In the genomic region with DNA sequence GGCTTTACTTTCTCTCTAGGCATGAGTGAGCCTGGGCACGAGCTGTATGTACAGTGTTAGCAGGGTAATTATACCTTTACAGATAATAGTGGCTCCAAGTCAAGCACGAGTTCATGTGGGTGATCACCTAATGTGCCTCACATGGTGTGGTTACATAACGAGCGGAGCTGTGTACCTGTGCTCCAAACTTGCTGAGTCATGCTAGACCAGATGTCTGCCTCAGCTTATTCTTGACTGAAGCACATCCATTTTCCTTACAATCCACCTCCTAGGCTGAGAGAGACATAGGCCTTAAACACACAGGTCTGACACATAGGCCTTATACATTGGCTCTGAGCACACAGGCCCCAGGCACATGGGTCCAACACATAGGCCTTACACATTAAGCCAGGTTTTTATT, we compare ENCODE assay signal across 2 cellular contexts.
A peak's percentile ranks its signal among the peaks of the same experiment; 100 is the strongest.
TF ChIP-seq lines count a peak whose summit lies in the region.

No MANE protein-coding gene starts in this region.

TF ChIP-seq in HepG2, 621 proteins besides CTCF, POLR2A, EP300 and RAD21 (continued from another document):
- TF ChIP-seq MAFG (CRISPR knock-in tag; IDR thresholded peaks at IDR 0.05) = 0 out of 2 replicates have a peak, but pooled peaks have one; percentile 22
- no peak for TF ChIP-seq GABPB1 (CRISPR knock-in tag; IDR thresholded peaks at IDR 0.05)
- TF ChIP-seq MAFF (IDR thresholded peaks at IDR 0.05; ENCODE audit: low read depth, low read length) = peak; percentile 53
- no peak for TF ChIP-seq SIN3B (IDR thresholded peaks at IDR 0.05; ENCODE audit: low read length)
- TF ChIP-seq ZNF224 (CRISPR knock-in tag; IDR thresholded peaks at IDR 0.05) = no peak
- TF ChIP-seq NFE2L2 (IDR thresholded peaks at IDR 0.05; ENCODE audit: low read length) = peak; percentile 85
- peak; percentile 61 to 75; a peak in 3 of 4 replicates for TF ChIP-seq MAFK (conservative IDR thresholded peaks at IDR 0.05 in 1 of 2, IDR thresholded peaks at IDR 0.05 in 1 of 2; ENCODE audit: low read length in 2 of 2)

TF ChIP-seq in K562, 482 proteins besides CTCF, POLR2A, EP300 and RAD21 (continued from another document):
- TF ChIP-seq ZBTB34 (CRISPR knock-in tag; IDR thresholded peaks at IDR 0.05) = no peak
- TF ChIP-seq C11orf30 (IDR thresholded peaks at IDR 0.05; ENCODE audit: low read depth) = peak; percentile 50; the same call in 1 of the 2 replicates
- TF ChIP-seq MAX (CRISPR knock-in tag; IDR thresholded peaks at IDR 0.05) = no peak
- no peak for TF ChIP-seq ZNF507 (tag; conservative IDR thresholded peaks at IDR 0.05)
- no peak for TF ChIP-seq DNMT1 (IDR thresholded peaks at IDR 0.05)
- TF ChIP-seq THRB (CRISPR knock-in tag; conservative IDR thresholded peaks at IDR 0.05) = no peak
- no peak for TF ChIP-seq TAL1 (IDR thresholded peaks at IDR 0.05)
- TF ChIP-seq ZNF316 (IDR thresholded peaks at IDR 0.05) = peak; percentile 88
- TF ChIP-seq ZNF75A (CRISPR knock-in tag; IDR thresholded peaks at IDR 0.05) = no peak
- TF ChIP-seq MAFF (IDR thresholded peaks at IDR 0.05; ENCODE audit: low read length) = 0 out of 2 replicates have a peak, but pooled peaks have one; percentile 28
- TF ChIP-seq HMGN3 (IDR thresholded peaks at IDR 0.05; ENCODE audit: borderline replicate concordance, extremely low read depth, insufficient read length, low read depth, low read length) = no peak
- TF ChIP-seq MAFG (tag; conservative IDR thresholded peaks at IDR 0.05) = peak; percentile 66
